8 cellular contexts compared by ENCODE assay signal in the genomic region with DNA sequence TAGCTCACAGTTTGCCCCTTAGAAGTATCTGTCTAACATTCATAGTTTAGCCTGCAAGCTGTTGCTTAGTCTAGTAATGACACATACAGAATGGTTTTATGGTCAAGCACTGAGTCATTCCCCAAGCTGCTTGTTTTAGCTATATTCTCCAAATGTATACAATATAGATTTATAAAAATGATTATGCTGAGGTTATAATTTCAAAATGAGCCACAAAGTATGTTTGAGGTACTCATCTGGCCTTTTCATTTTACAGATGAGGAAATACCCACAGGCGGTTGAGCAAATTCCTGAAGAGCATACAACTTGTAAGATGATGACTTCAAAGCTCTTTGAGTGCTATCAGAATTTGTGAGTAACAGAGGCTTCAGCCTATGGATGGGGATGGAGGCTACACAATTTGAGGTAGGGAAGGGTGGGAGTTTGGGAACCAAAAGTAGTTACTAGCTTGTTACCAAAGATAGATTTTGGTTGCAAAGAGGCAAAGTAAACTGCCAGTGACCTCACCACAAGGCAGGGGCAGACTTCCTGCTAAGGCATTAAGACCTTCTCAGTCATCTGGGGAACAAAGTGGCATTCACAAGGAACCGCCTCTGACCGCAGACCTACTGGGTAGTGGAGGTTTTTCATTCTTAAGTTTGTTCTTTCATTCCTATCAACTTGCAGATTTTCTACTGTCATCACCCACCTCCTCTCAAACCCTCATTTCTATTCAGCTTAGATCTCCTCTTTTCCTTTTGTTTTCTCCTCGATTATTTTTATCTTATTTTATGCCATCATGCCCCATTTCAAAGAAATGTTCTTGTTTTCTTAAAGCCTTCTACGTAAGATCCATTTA.
DNase-seq lines count a peak whose midpoint lies in the region; ATAC-seq, FAIRE-seq and TF ChIP-seq lines count a peak whose summit lies in the region.

No MANE protein-coding gene starts in this region.

- 48% methylated on average over 5 of the region's 5 CpGs for WGBS in mammary epithelial cell (ENCODE audit: low coverage, missing lambda C conversion rate)
- WGBS in right lobe of liver (ENCODE audit: insufficient coverage, low coverage, low lambda C conversion rate, missing lambda C conversion rate): 59% methylated on average over 3 of the region's 5 CpGs
- 83 to 86% methylated on average over 5 of the region's 5 CpGs for WGBS in thyroid gland, 2 donors

- ATAC-seq in GM18502 (IDR thresholded peaks at IDR 0.05; ENCODE audit: poor library complexity, unreplicated experiment): peak; percentile 89
- no peak for ATAC-seq in right lobe of liver

- H3K4me3 ChIP-seq in mammary epithelial cell (replicated peaks in 1 of 3; ENCODE audit: insufficient read depth in 1 of 3, low read depth in 2 of 3, low read length in 3 of 3) (no peak overlapping the region), right lobe of liver (no peak overlapping the region), thyroid gland (replicated peaks in 1 of 3) (no peak overlapping the region)

- H3K79me2 ChIP-seq in mammary epithelial cell (ENCODE audit: insufficient read depth, low read length): no peaks in the 10 kb centered on the region

- TF ChIP-seq POLR2A in H54 (IDR thresholded peaks at IDR 0.05; ENCODE audit: low read depth, low read length): no peak
- TF ChIP-seq POLR2A in right lobe of liver (IDR thresholded peaks at IDR 0.05): no peak
- TF ChIP-seq POLR2A in thyroid gland (IDR thresholded peaks at IDR 0.05): no peak

- in situ Hi-C loops in mammary epithelial cell (cut with MboI; ENCODE audit: low sequenced_read_pairs in 2 of 2): no loop called here

- dilution Hi-C loops in mammary epithelial cell (cut with HindIII; ENCODE audit: low sequenced_read_pairs): no loop called here

- intact Hi-C loops in mammary epithelial cell (cut with micrococcal nuclease) (loop anchor here (10.0 kb wide), 1 partner anchor 240 kb away; no protein-coding TSS in a partner anchor), right lobe of liver (cut with DNase I) (no loop called here), thyroid gland (cut with DNase I) (no loop called here)

- H3K36me3 ChIP-seq in mammary epithelial cell (ENCODE audit: insufficient read depth, low read length) (no peaks in the 10 kb centered on the region), right lobe of liver (no peaks in the 10 kb centered on the region), thyroid gland (no peaks in the 10 kb centered on the region)

- peak; percentile 4 for DNase-seq in H54 (ENCODE audit: insufficient read length, low spot score)
- peak; percentile 97 for DNase-seq in M059J (ENCODE audit: low read depth)
- DNase-seq in mammary epithelial cell: peak; percentile 87
- peak; percentile 8 to 15 (median 9) for DNase-seq in stimulated activated CD4-positive, alpha-beta T cell treated with anti-CD3 and anti-CD28 coated beads, TNF-alpha, amount 100 ng/mL, for 48 hours (ENCODE audit: low read depth in 3 of 3)
- DNase-seq in right lobe of liver: no peak
- DNase-seq in NCI-H524 (lab: John Stamatoyannopoulos, UW): no peak
- DNase-seq in thyroid gland: no peak

- H3K27me3 ChIP-seq in mammary epithelial cell (ENCODE audit: insufficient read depth, low read length): no peaks in the 10 kb centered on the region
- H3K27me3 ChIP-seq in right lobe of liver: no peaks in the 10 kb centered on the region
- H3K27me3 ChIP-seq in thyroid gland: no peaks in the 10 kb centered on the region

- H3K27ac ChIP-seq in mammary epithelial cell (ENCODE audit: insufficient read depth, low read depth, low read length): peak overlapping the region; percentile 72
- no peak overlapping the region for H3K27ac ChIP-seq in right lobe of liver
- H3K27ac ChIP-seq in thyroid gland: no peak overlapping the region

- H2AFZ ChIP-seq in mammary epithelial cell (ENCODE audit: low read depth, low read length): peak overlapping the region; percentile 51

- H4K20me1 ChIP-seq in mammary epithelial cell (ENCODE audit: insufficient read depth, low read length): no peaks in the 10 kb centered on the region

- CTCF ChIA-PET in mammary epithelial cell (lab: Charles Lee; ENCODE audit: low non-redundant PET): interaction anchor here (0.5 kb wide), 1 partner anchor 66 kb away, joined by 5 read pairs; no protein-coding TSS in a partner anchor

- no peak overlapping the region for H3K9ac ChIP-seq in mammary epithelial cell (ENCODE audit: insufficient read depth, low read length)

- TF ChIP-seq CTCF in mammary epithelial cell (conservative IDR thresholded peaks at IDR 0.05 in 1 of 2, IDR thresholded peaks at IDR 0.05 in 1 of 2; ENCODE audit: extremely low read depth in 1 of 2, insufficient read depth in 1 of 2, low read depth in 1 of 2, low read length in 2 of 2): no peak
- TF ChIP-seq CTCF in right lobe of liver (IDR thresholded peaks at IDR 0.05): no peak
- no peak for TF ChIP-seq CTCF in thyroid gland (IDR thresholded peaks at IDR 0.05)

- no TSS peak for BruUV-seq in mammary epithelial cell (replicated peaks; lab: Mats Ljungman, UMichigan)

- no peaks in the 10 kb centered on the region for H3K9me3 ChIP-seq in mammary epithelial cell (replicated peaks; ENCODE audit: insufficient read depth, low read length)
- H3K9me3 ChIP-seq in right lobe of liver: no peaks in the 10 kb centered on the region
- H3K9me3 ChIP-seq in thyroid gland: no peaks in the 10 kb centered on the region

- peak overlapping the region; percentile 61 for H3K4me2 ChIP-seq in mammary epithelial cell (ENCODE audit: insufficient read depth, low read depth, low read length)

- peaks cover 24% of the 10 kb centered on the region for H3K4me1 ChIP-seq in mammary epithelial cell (ENCODE audit: insufficient read depth, low read length)
- H3K4me1 ChIP-seq in right lobe of liver: peaks cover 0 to 9% (median 0%) of the 10 kb centered on the region in 4 donors
- H3K4me1 ChIP-seq in thyroid gland: no peaks in the 10 kb centered on the region

- no peak for FAIRE-seq in H54 (lab: Jason Lieb, UNC)

Comparison
In these comparisons a context has a peak if more than half of its experiments do, and no peak if none do; other contexts are left out.
1. DNase-seq: peak in H54 (single experiment), M059J (single experiment), mammary epithelial cell (single experiment) and stimulated activated CD4-positive, alpha-beta T cell treated with anti-CD3 and anti-CD28 coated beads, TNF-alpha, amount 100 ng/mL, for 48 hours (3 of 3); none in right lobe of liver (0 of 3), NCI-H524 (0 of 2) and thyroid gland (0 of 2).